Comparison of ENCODE assay signal across 1 cellular context in genomic region chr11:86218125-86219081, GRCh38.
A peak's percentile ranks its signal among the peaks of the same experiment; 100 is the strongest.
TF ChIP-seq lines count a peak whose summit lies in the region.

No MANE protein-coding gene starts in this region.

TF ChIP-seq in GM12878, 131 proteins besides CTCF, POLR2A, EP300 and RAD21 (continued from another document):
- TF ChIP-seq SKIL (IDR thresholded peaks at IDR 0.05; ENCODE audit: low read depth, poor library complexity, severe bottlenecking): peak; percentile 42
- no peak for TF ChIP-seq LARP7 (IDR thresholded peaks at IDR 0.05)
- TF ChIP-seq BHLHE40 (IDR thresholded peaks at IDR 0.05; ENCODE audit: borderline replicate concordance in 1 of 2, low read depth in 2 of 2, low read length in 1 of 2): 0 out of 4 replicates have a peak, but pooled peaks of 1 of the 2 experiments have one; percentile 9
- no peak for TF ChIP-seq E2F4 (IDR thresholded peaks at IDR 0.05; ENCODE audit: low read depth, low read length)
- TF ChIP-seq ZNF622 (IDR thresholded peaks at IDR 0.05): no peak
- TF ChIP-seq YBX1 (IDR thresholded peaks at IDR 0.05): 0 out of 2 replicates have a peak, but pooled peaks have one; percentile 28
- TF ChIP-seq ZNF384 (IDR thresholded peaks at IDR 0.05; ENCODE audit: borderline replicate concordance, low read depth, low read length): 0 out of 2 replicates have a peak, but pooled peaks have one; percentile 14
- TF ChIP-seq ZNF274 (IDR thresholded peaks at IDR 0.05; ENCODE audit: insufficient read depth, insufficient read length): no peak
- peak; percentile 48; the same call in 1 of the 2 replicates for TF ChIP-seq YY1 (IDR thresholded peaks at IDR 0.05; ENCODE audit: low read depth, low read length)
- no peak for TF ChIP-seq USF1 (IDR thresholded peaks at IDR 0.05; ENCODE audit: borderline replicate concordance, extremely low read length, insufficient read depth, low read depth, low read length)
- TF ChIP-seq EED (IDR thresholded peaks at IDR 0.05; ENCODE audit: low read depth): peak; percentile 37; the same call in 1 of the 2 replicates
- no peak for TF ChIP-seq MXI1 (IDR thresholded peaks at IDR 0.05; ENCODE audit: low read depth, low read length)
- TF ChIP-seq IKZF2 (IDR thresholded peaks at IDR 0.05): peak in 1 of 2 experiments; percentile 61; a peak in 1 of 4 replicates
- TF ChIP-seq NKRF (conservative IDR thresholded peaks at IDR 0.05): no peak
- TF ChIP-seq PAX5 (IDR thresholded peaks at IDR 0.05; ENCODE audit: borderline replicate concordance, low read depth, low read length): no peak
- TF ChIP-seq POLR2AphosphoS5 (IDR thresholded peaks at IDR 0.05; ENCODE audit: low read length): no peak
- 0 out of 2 replicates have a peak, but pooled peaks have one; percentile 20 for TF ChIP-seq NR2F1 (conservative IDR thresholded peaks at IDR 0.05)
